18 cellular contexts compared by ENCODE assay signal in genomic region chr17:82195675-82196258, GRCh38. TPM values are rescaled to one million over a fixed set of nuclear protein-coding genes. Genes with fewer than 3 reads are reported as not detected.
DNase-seq lines count a peak whose midpoint lies in the region; ATAC-seq and TF ChIP-seq lines count a peak whose summit lies in the region.
"Had no signal": no experiment of that assay in that cellular context is flagged by ENCODE, and none has a peak within 500 bp of the region (broad histone marks: within the 10 kb centered on the region; RNA-seq: fewer than 3 reads in every experiment).

No MANE protein-coding gene starts in this region.

- CTCF ChIA-PET in activated CD8-positive, alpha-beta memory T cell treated with anti-CD3 and anti-CD28 coated beads, Interleukin-2, amount 10 ng/mL, durations not matched to agents 7 days and 5 days (lab: Charles Lee): interaction anchor here (1.2 kb wide), 1 partner anchor 10 kb away, joined by 3 read pairs; no protein-coding TSS in a partner anchor

- no peaks in the 10 kb centered on the region for H3K9me3 ChIP-seq in heart right ventricle
- no peaks in the 10 kb centered on the region for H3K9me3 ChIP-seq in aorta (ENCODE audit: control insufficient read depth, low read length)
- H3K9me3 ChIP-seq: BLaER1 treated with 17β-estradiol and CSF1 and Interleukin-3, amounts not matched to agents 10 nM and 100 nM had no signal

- peak overlapping the region in 8 of 10 donors; percentile 5 to 53 (median 44) for H3K27ac ChIP-seq in heart right ventricle
- peak overlapping the region; percentile 48 for H3K27ac ChIP-seq in rectal smooth muscle tissue (ENCODE audit: low read depth, low read length)
- no peak overlapping the region for H3K27ac ChIP-seq in aorta (ENCODE audit: low read depth in 1 of 2, low read length in 2 of 2)
- H3K27ac ChIP-seq: BLaER1 treated with 17β-estradiol and CSF1 and Interleukin-3, amounts not matched to agents 10 nM and 100 nM; HL-60 had no signal

- no peak for TF ChIP-seq CTCF in heart right ventricle (IDR thresholded peaks at IDR 0.05)

- H3K4me3 ChIP-seq in heart right ventricle (no peak overlapping the region), rectal smooth muscle tissue (ENCODE audit: low read length) (no peak overlapping the region), aorta (ENCODE audit: low read length in 2 of 2) (no peak overlapping the region)
- H3K4me3 ChIP-seq: BLaER1 treated with 17β-estradiol and CSF1 and Interleukin-3, amounts not matched to agents 10 nM and 100 nM; K562 had no signal

- peaks cover 24% of the 10 kb centered on the region for H3K36me3 Mint-ChIP-seq in activated CD8-positive, alpha-beta memory T cell treated with anti-CD3 and anti-CD28 coated beads, Interleukin-2, amount 10 ng/mL, durations not matched to agents 7 days and 5 days

- H3K27me3 Mint-ChIP-seq in activated CD8-positive, alpha-beta memory T cell treated with anti-CD3 and anti-CD28 coated beads, Interleukin-2, amount 10 ng/mL, durations not matched to agents 7 days and 5 days: no peaks in the 10 kb centered on the region

- intact Hi-C loops in heart right ventricle (cut with DNase I) (no loop called here), aorta (cut with DNase I) (no loop called here)

- H3K27ac Mint-ChIP-seq in activated CD8-positive, alpha-beta memory T cell treated with anti-CD3 and anti-CD28 coated beads, Interleukin-2, amount 10 ng/mL, durations not matched to agents 7 days and 5 days: peak overlapping the region; percentile 0

- H3K36me3 ChIP-seq in heart right ventricle: peaks cover 0 to 81% (median 17%) of the 10 kb centered on the region in 9 donors
- H3K36me3 ChIP-seq in rectal smooth muscle tissue (ENCODE audit: control insufficient read depth, insufficient read depth, low read length): peaks cover 14% of the 10 kb centered on the region
- peaks cover 0 to 6% of the 10 kb centered on the region in 2 donors for H3K36me3 ChIP-seq in aorta (ENCODE audit: control insufficient read depth in 1 of 2, insufficient read depth in 2 of 2, low read length in 1 of 2)

- H3K4me1 ChIP-seq in heart right ventricle: peaks cover 0 to 11% (median 5%) of the 10 kb centered on the region in 9 donors
- no peaks in the 10 kb centered on the region for H3K4me1 ChIP-seq in rectal smooth muscle tissue (ENCODE audit: control insufficient read depth, insufficient read depth, low read length)
- H3K4me1 ChIP-seq in aorta (ENCODE audit: control insufficient read depth in 1 of 2, insufficient read depth in 2 of 2, low read length in 2 of 2): no peaks in the 10 kb centered on the region

- peaks cover 36% of the 10 kb centered on the region for H3K4me1 Mint-ChIP-seq in activated CD8-positive, alpha-beta memory T cell treated with anti-CD3 and anti-CD28 coated beads, Interleukin-2, amount 10 ng/mL, durations not matched to agents 7 days and 5 days

- no peak overlapping the region for H3K4me3 Mint-ChIP-seq in activated CD8-positive, alpha-beta memory T cell treated with anti-CD3 and anti-CD28 coated beads, Interleukin-2, amount 10 ng/mL, durations not matched to agents 7 days and 5 days

- WGBS in heart right ventricle, 2 donors: 68 to 72% methylated on average over 15 of the region's 15 CpGs
- WGBS in aorta, 2 donors: 16 to 21% methylated on average over 15 of the region's 15 CpGs

- no peak for ATAC-seq in activated CD8-positive, alpha-beta memory T cell treated with anti-CD3 and anti-CD28 coated beads, Interleukin-2, amount 10 ng/mL, durations not matched to agents 7 days and 5 days
- ATAC-seq in heart right ventricle: peak; percentile 23 to 71 (median 54)
- peak; percentile 56 for ATAC-seq in aorta (ENCODE audit: low FRiP score)
- no peak for ATAC-seq in HG03108 (IDR thresholded peaks at IDR 0.05; ENCODE audit: unreplicated experiment)
- ATAC-seq: K562 had no signal

- H3K27me3 ChIP-seq in heart right ventricle: no peaks in the 10 kb centered on the region
- no peaks in the 10 kb centered on the region for H3K27me3 ChIP-seq in rectal smooth muscle tissue (ENCODE audit: control insufficient read depth, insufficient read depth, low read length)
- no peaks in the 10 kb centered on the region for H3K27me3 ChIP-seq in aorta (ENCODE audit: control insufficient read depth in 1 of 2, insufficient read depth in 2 of 2, low read length in 1 of 2)
- H3K27me3 ChIP-seq: BLaER1 treated with 17β-estradiol and CSF1 and Interleukin-3, amounts not matched to agents 10 nM and 100 nM had no signal

- H3K9me3 Mint-ChIP-seq in activated CD8-positive, alpha-beta memory T cell treated with anti-CD3 and anti-CD28 coated beads, Interleukin-2, amount 10 ng/mL, durations not matched to agents 7 days and 5 days (ENCODE audit: low read depth): no peaks in the 10 kb centered on the region

- no peak for DNase-seq in activated CD8-positive, alpha-beta memory T cell treated with anti-CD3 and anti-CD28 coated beads, Interleukin-2, amount 10 ng/mL, durations not matched to agents 7 days and 5 days
- DNase-seq in activated CD8-positive, alpha-beta memory T cell treated with anti-CD3 and anti-CD28 coated beads for 24 hours: no peak
- DNase-seq in heart right ventricle (no peak), aorta (peak in 1 of 2 donors; percentile 76), NCI-H2107 treated with DMSO at 0.1 percent for 48 hours (lab: John Stamatoyannopoulos, UW; ENCODE audit: unreplicated experiment) (no peak)
- no peak for DNase-seq in central memory CD4-positive, alpha-beta T cell
- DNase-seq: EL; GOT3; NCI-H1092; NCI-H226; NCI-H526; NK-92 treated with Interleukin-12 subunit alpha and Interleukin-12 subunit beta, amount 100 ng/mL, for 24 hours; OCI-M1 had no signal

- no peak overlapping the region for H3K9ac ChIP-seq in rectal smooth muscle tissue (ENCODE audit: low read length)
- H3K9ac ChIP-seq: BLaER1 treated with 17β-estradiol and CSF1 and Interleukin-3, amounts not matched to agents 10 nM and 100 nM had no signal

RNA-seq across cellular contexts. Expression of gene CCDC57, which starts 16.9 kb away (rescaled TPM):
- total RNA-seq in activated CD8-positive, alpha-beta memory T cell treated with anti-CD3 and anti-CD28 coated beads, Interleukin-2, amount 10 ng/mL, durations not matched to agents 7 days and 5 days: 10 to 100 TPM; 70.2 to 73.9 TPM
- total RNA-seq in heart right ventricle: 10 to 100 TPM in 8 of 10 donors, 1 to 10 TPM in 2; 7.0 to 16.2 (median 10.7) TPM
- polyA plus RNA-seq in heart right ventricle: 10 to 100 TPM in 1 of 2 donors, 1 to 10 TPM in 1; 9.4 to 34.5 TPM
- total RNA-seq in aorta: 10 to 100 TPM; 31.2 to 53.4 TPM
- 100 to 1,000 TPM in 1 of 2 donors, 10 to 100 TPM in 1; 17.8 to 145 TPM for polyA plus RNA-seq in aorta

RNA-seq across cellular contexts. Expression of gene SLC16A3, which starts 33.1 kb away (rescaled TPM):
- total RNA-seq in activated CD8-positive, alpha-beta memory T cell treated with anti-CD3 and anti-CD28 coated beads, Interleukin-2, amount 10 ng/mL, durations not matched to agents 7 days and 5 days: 100 to 1,000 TPM; 119 to 148 TPM
- total RNA-seq in heart right ventricle: 10 to 100 TPM in 5 of 10 donors, 1 to 10 TPM in 5; 4.8 to 65.3 (median 10.1) TPM
- 10 to 100 TPM in 1 of 2 donors, 1 to 10 TPM in 1; 8.4 to 33.6 TPM for polyA plus RNA-seq in heart right ventricle
- 10 to 100 TPM; 55.6 to 96.9 TPM for total RNA-seq in aorta
- polyA plus RNA-seq in aorta: 10 to 100 TPM in 1 of 2 donors, 1 to 10 TPM in 1; 7.6 to 20.3 TPM

Comparison
In these comparisons a context has a peak if more than half of its experiments do, and no peak if none do; other contexts are left out.
1. ATAC-seq: peak in heart right ventricle (8 of 8) and aorta (single experiment); none in activated CD8-positive, alpha-beta memory T cell treated with anti-CD3 and anti-CD28 coated beads, Interleukin-2, amount 10 ng/mL, durations not matched to agents 7 days and 5 days (single experiment) and HG03108 (single experiment).
2. H3K27ac ChIP-seq: peak in heart right ventricle (8 of 10) and rectal smooth muscle tissue (single experiment); none in aorta (0 of 2).